9 cellular contexts compared by ENCODE assay signal in the genomic region with DNA sequence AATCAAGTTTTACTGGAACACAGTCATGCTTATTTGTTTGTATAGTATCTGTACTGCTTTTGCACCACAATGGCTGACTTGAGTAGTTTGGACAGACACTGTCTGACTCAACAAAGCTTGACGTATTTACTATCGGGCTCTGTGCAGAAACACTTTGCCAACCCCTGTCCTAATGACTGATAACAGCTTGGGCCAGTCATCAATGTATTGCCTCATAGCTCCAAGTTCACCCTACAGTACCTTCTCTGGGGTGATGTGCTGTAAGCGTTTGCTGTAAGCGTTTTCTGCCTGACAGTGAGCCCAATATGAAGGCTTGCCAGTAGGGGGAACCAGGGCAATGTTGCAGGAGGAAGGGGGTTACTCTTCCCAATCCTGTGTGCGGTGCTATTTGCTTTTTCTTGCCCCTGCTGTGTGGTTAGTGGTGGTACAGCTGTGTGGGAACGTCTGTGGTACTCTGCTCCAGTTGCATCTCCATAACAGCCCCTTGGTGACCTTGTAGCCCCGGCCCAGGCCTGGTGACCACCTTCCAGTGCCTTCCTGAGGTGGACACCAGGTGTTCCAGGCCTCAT. TPM values are rescaled to one million over a fixed set of nuclear protein-coding genes. Genes with fewer than 3 reads are reported as not detected.
DNase-seq lines count a peak whose midpoint lies in the region; ATAC-seq lines count a peak whose summit lies in the region.
"Had no signal": no experiment of that assay in that cellular context is flagged by ENCODE, and none has a peak within 500 bp of the region (broad histone marks: within the 10 kb centered on the region; RNA-seq: fewer than 3 reads in every experiment).

No MANE protein-coding gene starts in this region.

- DNase-seq in activated naive CD4-positive, alpha-beta T cell treated with Interleukin-2 at 50 U/mL for 16 hours: peak; percentile 7
- no peak for DNase-seq in activated naive CD4-positive, alpha-beta T cell treated with anti-CD3 and anti-CD28 coated beads, Interleukin-2, amount 50 U/mL, for 16 hours
- DNase-seq in NCI-H1930 (lab: John Stamatoyannopoulos, UW) (peak; percentile 61 to 65), inferior parietal cortex (ENCODE audit: extremely low spot score) (peak; percentile 32), T-helper 9 cell (no peak), G401 (ENCODE audit: low spot score) (no peak)
- peak; percentile 30 for DNase-seq in activated naive CD4-positive, alpha-beta T cell treated with anti-CD3 and anti-CD28 coated beads, Interleukin-2, amount 10 ng/mL, durations not matched to agents 7 days and 5 days

- no peak overlapping the region for H3K27ac Mint-ChIP-seq in activated naive CD4-positive, alpha-beta T cell treated with anti-CD3 and anti-CD28 coated beads, Interleukin-2, amount 10 ng/mL, durations not matched to agents 7 days and 5 days
- H3K27ac Mint-ChIP-seq: activated naive CD4-positive, alpha-beta T cell treated with anti-CD3 and anti-CD28 coated beads, Interleukin-2, amount 50 U/mL, for 24 hours had no signal

- H3K36me3 Mint-ChIP-seq in activated naive CD4-positive, alpha-beta T cell treated with anti-CD3 and anti-CD28 coated beads, Interleukin-2, amount 10 ng/mL, durations not matched to agents 7 days and 5 days: no peaks in the 10 kb centered on the region
- H3K36me3 Mint-ChIP-seq: activated naive CD4-positive, alpha-beta T cell treated with anti-CD3 and anti-CD28 coated beads, Interleukin-2, amount 50 U/mL, for 24 hours had no signal

- in situ Hi-C loops in G401 (cut with HindIII; ENCODE audit: low sequenced_read_pairs): no loop called here

- peaks cover 60% of the 10 kb centered on the region for H3K27me3 Mint-ChIP-seq in activated naive CD4-positive, alpha-beta T cell treated with anti-CD3 and anti-CD28 coated beads, Interleukin-2, amount 10 ng/mL, durations not matched to agents 7 days and 5 days

- CTCF ChIA-PET in activated naive CD4-positive, alpha-beta T cell treated with anti-CD3 and anti-CD28 coated beads, Interleukin-2, amount 10 ng/mL, durations not matched to agents 7 days and 5 days (lab: Charles Lee): interaction anchor here (0.8 to 2.9 kb wide), 12 partner anchors 8 to 448 kb away, joined by 3 to 14 read pairs (median 3); no protein-coding TSS in a partner anchor

- ATAC-seq in HG03457 (IDR thresholded peaks at IDR 0.05; ENCODE audit: unreplicated experiment): no peak

- no peaks in the 10 kb centered on the region for H3K9me3 Mint-ChIP-seq in activated naive CD4-positive, alpha-beta T cell treated with anti-CD3 and anti-CD28 coated beads, Interleukin-2, amount 10 ng/mL, durations not matched to agents 7 days and 5 days
- H3K9me3 Mint-ChIP-seq: activated naive CD4-positive, alpha-beta T cell treated with anti-CD3 and anti-CD28 coated beads, Interleukin-2, amount 50 U/mL, for 24 hours had no signal

- H3K4me1 Mint-ChIP-seq in activated naive CD4-positive, alpha-beta T cell treated with anti-CD3 and anti-CD28 coated beads, Interleukin-2, amount 10 ng/mL, durations not matched to agents 7 days and 5 days: no peaks in the 10 kb centered on the region
- H3K4me1 Mint-ChIP-seq: activated naive CD4-positive, alpha-beta T cell treated with anti-CD3 and anti-CD28 coated beads, Interleukin-2, amount 50 U/mL, for 24 hours had no signal

- H3K4me3 Mint-ChIP-seq in activated naive CD4-positive, alpha-beta T cell treated with anti-CD3 and anti-CD28 coated beads, Interleukin-2, amount 10 ng/mL, durations not matched to agents 7 days and 5 days: no peak overlapping the region
- H3K4me3 Mint-ChIP-seq: activated naive CD4-positive, alpha-beta T cell treated with anti-CD3 and anti-CD28 coated beads, Interleukin-2, amount 50 U/mL, for 24 hours had no signal

RNA-seq across cellular contexts. Expression of gene CCDC177, which starts 5.4 kb away (rescaled TPM):
- 0.75 TPM in 1 of 2 replicates, not detected in the other for total RNA-seq in G401 (2014; rRNA removed; shearing (Covaris generic))

RNA-seq across cellular contexts. Expression of gene SUSD6, which starts 31.3 kb away (rescaled TPM):
- total RNA-seq in G401 (2014; rRNA removed; shearing (Covaris generic)): 1.4 and 1.5 TPM in 2 replicates

Comparison
In these comparisons a context has a peak if more than half of its experiments do, and no peak if none do; other contexts are left out.
1. DNase-seq: peak in activated naive CD4-positive, alpha-beta T cell treated with Interleukin-2 at 50 U/mL for 16 hours (single experiment), NCI-H1930 (2 of 2), activated naive CD4-positive, alpha-beta T cell treated with anti-CD3 and anti-CD28 coated beads, Interleukin-2, amount 10 ng/mL, durations not matched to agents 7 days and 5 days (single experiment) and inferior parietal cortex (single experiment); none in activated naive CD4-positive, alpha-beta T cell treated with anti-CD3 and anti-CD28 coated beads, Interleukin-2, amount 50 U/mL, for 16 hours (single experiment), T-helper 9 cell (single experiment) and G401 (single experiment).